1 cellular context compared by ENCODE assay signal in genomic region chr1:80909175-80909784, GRCh38.
TF ChIP-seq lines count a peak whose summit lies in the region.

No MANE protein-coding gene starts in this region.

TF ChIP-seq in SK-N-SH treated with all-trans-retinoic acid at 6 μM for 48 hours, 23 proteins besides CTCF, POLR2A, EP300 and RAD21 (continued from another document):
- no peak for TF ChIP-seq TSHZ2 (CRISPR knock-in tag; IDR thresholded peaks at IDR 0.05)
- TF ChIP-seq TOX (CRISPR knock-in tag; IDR thresholded peaks at IDR 0.05; ENCODE audit: borderline replicate concordance), result no peak
- TF ChIP-seq ZFP3 (CRISPR knock-in tag; IDR thresholded peaks at IDR 0.05), result no peak
- TF ChIP-seq CREB5 (CRISPR knock-in tag; IDR thresholded peaks at IDR 0.05; ENCODE audit: low read depth), result no peak
- no peak for TF ChIP-seq PATZ1 (CRISPR knock-in tag; IDR thresholded peaks at IDR 0.05; ENCODE audit: borderline replicate concordance)
- no peak for TF ChIP-seq PPARA (CRISPR knock-in tag; IDR thresholded peaks at IDR 0.05; ENCODE audit: borderline replicate concordance)
- no peak for TF ChIP-seq ISL1 (CRISPR knock-in tag; IDR thresholded peaks at IDR 0.05)
- no peak for TF ChIP-seq ZNF70 (CRISPR knock-in tag; IDR thresholded peaks at IDR 0.05)
- TF ChIP-seq RARB (CRISPR knock-in tag; IDR thresholded peaks at IDR 0.05), result no peak
- no peak for TF ChIP-seq SNAI2 (CRISPR knock-in tag; IDR thresholded peaks at IDR 0.05)
- no peak for TF ChIP-seq ZNF565 (CRISPR knock-in tag; conservative IDR thresholded peaks at IDR 0.05; ENCODE audit: low read depth)
- no peak for TF ChIP-seq ESRRG (CRISPR knock-in tag; IDR thresholded peaks at IDR 0.05)
- no peak for TF ChIP-seq ZFP30 (CRISPR knock-in tag; IDR thresholded peaks at IDR 0.05)
- no peak for TF ChIP-seq CSDC2 (CRISPR knock-in tag; IDR thresholded peaks at IDR 0.05)
TF ChIP-seq in SK-N-SH treated with all-trans-retinoic acid at 6 μM for 48 hours: peak in this region for 0.
